ENCODE assay signal across 8 cellular contexts in the genomic region with DNA sequence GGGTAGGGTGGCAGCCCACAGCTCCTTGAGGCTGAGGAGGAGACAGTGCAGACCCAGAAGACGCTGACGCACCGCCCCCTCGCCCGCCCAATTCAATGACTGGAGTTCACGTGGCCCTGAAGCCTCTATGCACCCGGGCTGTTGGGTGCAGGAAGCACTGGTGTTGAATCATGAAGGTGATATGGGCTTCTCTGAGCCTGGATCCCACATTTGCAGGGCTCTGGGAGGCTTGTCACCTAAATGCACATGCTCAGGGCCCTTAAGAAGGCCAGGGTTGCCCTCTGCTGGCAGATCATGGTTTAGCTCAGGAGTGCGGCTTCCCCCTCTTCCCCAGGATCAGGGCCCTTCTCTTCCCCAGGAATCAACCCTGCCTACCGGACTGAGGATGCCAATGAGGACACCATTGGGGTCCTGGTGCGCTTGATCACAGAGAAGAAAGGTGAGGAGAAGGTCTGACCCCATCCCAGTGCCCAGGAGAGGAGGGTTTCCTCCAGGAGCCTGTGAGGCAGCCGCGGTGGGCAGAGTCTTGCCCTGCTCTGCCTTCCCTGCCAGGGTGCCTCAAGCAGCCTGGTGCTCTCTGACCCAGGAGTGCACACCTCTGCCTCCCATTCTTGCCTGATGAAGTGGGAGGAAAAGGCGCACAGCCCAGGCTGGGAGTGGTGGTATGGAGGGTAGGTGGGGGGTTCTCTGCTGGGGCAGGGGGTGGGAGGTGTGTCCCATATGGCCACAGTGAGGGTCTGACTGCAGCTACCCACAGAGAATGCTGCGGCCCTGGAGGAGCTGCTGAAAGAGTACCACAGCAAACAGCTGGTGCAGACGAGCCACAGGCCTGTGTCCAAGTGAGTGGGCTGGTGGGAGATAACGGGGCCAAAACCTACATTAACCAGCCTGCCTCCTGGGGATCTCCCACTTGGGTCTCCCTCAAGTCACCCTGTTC. TPM values are rescaled to one million over a fixed set of nuclear protein-coding genes. Genes with fewer than 3 reads are reported as not detected.
DNase-seq lines count a peak whose midpoint lies in the region; ATAC-seq lines count a peak whose summit lies in the region.

No MANE protein-coding gene starts in this region.

- H4K8ac ChIP-seq in mesenchymal stem cell (ENCODE audit: low read length) = peak overlapping the region; percentile 27

- H2BK5ac ChIP-seq in mesenchymal stem cell (ENCODE audit: low read depth, low read length, poor library complexity, severe bottlenecking) = no peak overlapping the region

- H3K18ac ChIP-seq in mesenchymal stem cell (ENCODE audit: low read depth in 1 of 2, low read length in 2 of 2) = no peak overlapping the region

- H2BK120ac ChIP-seq in mesenchymal stem cell (ENCODE audit: low read depth, low read length) = no peak overlapping the region

- peaks cover 49 to 100% (median 97%) of the 10 kb centered on the region in 11 experiments for H4K20me1 ChIP-seq in BLaER1 treated with 17β-estradiol and CSF1 and Interleukin-3, amounts not matched to agents 10 nM and 100 nM

- H3K79me1 ChIP-seq in mesenchymal stem cell (replicated peaks; ENCODE audit: low read length, poor library complexity, severe bottlenecking) = peaks cover 18% of the 10 kb centered on the region

- no peak overlapping the region for H3K4me3 ChIP-seq in BLaER1 treated with 17β-estradiol and CSF1 and Interleukin-3, amounts not matched to agents 10 nM and 100 nM
- H3K4me3 ChIP-seq in H7 (ENCODE audit: insufficient read depth, low read depth, low read length) (no peak overlapping the region), mesenchymal stem cell (ENCODE audit: insufficient read depth in 1 of 2, low read depth in 1 of 2, low read length in 2 of 2) (no peak overlapping the region)

- peak overlapping the region; percentile 38 to 98 (median 58); a peak in 20 of 22 replicates for H3K27ac ChIP-seq in BLaER1 treated with 17β-estradiol and CSF1 and Interleukin-3, amounts not matched to agents 10 nM and 100 nM
- H3K27ac ChIP-seq in mesenchymal stem cell (ENCODE audit: low read length, poor library complexity, severe bottlenecking) = no peak overlapping the region

- peak overlapping the region; percentile 60 to 100 (median 97) for H3K4me2 ChIP-seq in BLaER1 treated with 17β-estradiol and CSF1 and Interleukin-3, amounts not matched to agents 10 nM and 100 nM
- H3K4me2 ChIP-seq in mesenchymal stem cell (ENCODE audit: low read length, poor library complexity, severe bottlenecking) = no peak overlapping the region

- no peak overlapping the region for H4K91ac ChIP-seq in mesenchymal stem cell (ENCODE audit: low read length)

- no peak overlapping the region for H2AK5ac ChIP-seq in mesenchymal stem cell (ENCODE audit: low read length, severe bottlenecking)

- WGBS in mesenchymal stem cell = 77% methylated on average over 16 of the region's 16 CpGs

- no peaks in the 10 kb centered on the region for H3K27me3 ChIP-seq in BLaER1 treated with 17β-estradiol and CSF1 and Interleukin-3, amounts not matched to agents 10 nM and 100 nM
- H3K27me3 ChIP-seq in H7 (ENCODE audit: control insufficient read depth, insufficient read depth, low read length) = no peaks in the 10 kb centered on the region
- H3K27me3 ChIP-seq in mesenchymal stem cell (ENCODE audit: control insufficient read depth in 1 of 2, insufficient read depth in 1 of 2, low read length in 2 of 2) = no peaks in the 10 kb centered on the region

- DNase-seq in H7 = peak; percentile 98
- peak; percentile 65 for DNase-seq in NCI-H526 treated with DMSO at 0.1 percent for 48 hours (lab: John Stamatoyannopoulos, UW)
- DNase-seq in activated CD4-positive, alpha-beta T cell treated with anti-CD3 and anti-CD28 coated beads, Interleukin-2, amount 50 U/mL, for 48 hours = peak; percentile 66 to 72
- peak; percentile 54 for DNase-seq in effector CD4-positive, alpha-beta T cell
- peak; percentile 81 for DNase-seq in mesenchymal stem cell
- peak; percentile 14 to 33 for DNase-seq in stimulated activated CD8-positive, alpha-beta memory T cell treated with anti-CD3 and anti-CD28 coated beads, Interleukin-15, amount 100 ng/mL, for 48 hours (ENCODE audit: low read depth in 2 of 2)

- no peak overlapping the region for H2AFZ ChIP-seq in mesenchymal stem cell (ENCODE audit: low read depth, low read length)

- peak overlapping the region in 10 of 11 experiments; percentile 49 to 98 (median 60); a peak in 19 of 22 replicates for H3K9ac ChIP-seq in BLaER1 treated with 17β-estradiol and CSF1 and Interleukin-3, amounts not matched to agents 10 nM and 100 nM
- H3K9ac ChIP-seq in mesenchymal stem cell (ENCODE audit: low read length) = no peak overlapping the region

- H3K4ac ChIP-seq in mesenchymal stem cell (ENCODE audit: low read depth in 1 of 2, low read length in 2 of 2) = no peak overlapping the region

- ATAC-seq in GM21825 (IDR thresholded peaks at IDR 0.05; ENCODE audit: unreplicated experiment) = no peak

- peaks cover 55 to 68% (median 58%) of the 10 kb centered on the region in 10 experiments for H3K4me1 ChIP-seq in BLaER1 treated with 17β-estradiol and CSF1 and Interleukin-3, amounts not matched to agents 10 nM and 100 nM
- H3K4me1 ChIP-seq in mesenchymal stem cell (ENCODE audit: control insufficient read depth, insufficient read depth, low read depth, low read length) = peaks cover 26% of the 10 kb centered on the region

- H3K36me3 ChIP-seq in BLaER1 treated with 17β-estradiol and CSF1 and Interleukin-3, amounts not matched to agents 10 nM and 100 nM = peaks cover 68 to 98% (median 88%) of the 10 kb centered on the region in 11 experiments
- H3K36me3 ChIP-seq in H7 (replicated peaks; ENCODE audit: control insufficient read depth, insufficient read depth, low read length) (no peaks in the 10 kb centered on the region), mesenchymal stem cell (ENCODE audit: control insufficient read depth in 1 of 2, insufficient read depth in 2 of 2, low read depth in 1 of 2, low read length in 2 of 2) (peaks cover 0 to 45% of the 10 kb centered on the region in 2 experiments)

- no peak overlapping the region for H2BK15ac ChIP-seq in mesenchymal stem cell (ENCODE audit: low read depth, poor library complexity, severe bottlenecking)

- H2BK12ac ChIP-seq in mesenchymal stem cell (ENCODE audit: low read length in 2 of 2) = no peak overlapping the region

- H3K9me3 ChIP-seq in BLaER1 treated with 17β-estradiol and CSF1 and Interleukin-3, amounts not matched to agents 10 nM and 100 nM (replicated peaks in 1 of 11) = no peaks in the 10 kb centered on the region
- H3K9me3 ChIP-seq in mesenchymal stem cell (ENCODE audit: control insufficient read depth, low read length) = no peaks in the 10 kb centered on the region

- no peak overlapping the region for H3K23ac ChIP-seq in mesenchymal stem cell (ENCODE audit: low read length in 2 of 2)

- no peak overlapping the region for H3K14ac ChIP-seq in mesenchymal stem cell (ENCODE audit: low read length in 2 of 2)

RNA-seq across cellular contexts. Expression of a gene that starts 17.5 kb away (rescaled TPM):
- 6.4 and 8.3 TPM in 2 replicates for total RNA-seq in H7 (2014; rRNA removed; shearing (Covaris generic))
- 2.6 TPM for polyA plus RNA-seq in mesenchymal stem cell (2013, experiment 1 of 2)
- polyA plus RNA-seq in mesenchymal stem cell (2013, experiment 2 of 2) = 3.0 TPM

Comparison
In these comparisons a context has a peak if more than half of its experiments do, and no peak if none do; other contexts are left out.
1. DNase-seq: peak in every context shown above with its lines; median percentile 98 in H7; 81 in mesenchymal stem cell; 69 in activated CD4-positive, alpha-beta T cell treated with anti-CD3 and anti-CD28 coated beads, Interleukin-2, amount 50 U/mL, for 48 hours; 65 in NCI-H526 treated with DMSO at 0.1 percent for 48 hours; 54 in effector CD4-positive, alpha-beta T cell; 24 in stimulated activated CD8-positive, alpha-beta memory T cell treated with anti-CD3 and anti-CD28 coated beads, Interleukin-15, amount 100 ng/mL, for 48 hours.